25 cellular contexts compared by ENCODE assay signal in genomic region chr2:88654714-88655113, GRCh38. TPM values are rescaled to one million over a fixed set of nuclear protein-coding genes. Genes with fewer than 3 reads are reported as not detected.
DNase-seq lines count a peak whose midpoint lies in the region; ATAC-seq, FAIRE-seq and TF ChIP-seq lines count a peak whose summit lies in the region.
"Had no signal": no experiment of that assay in that cellular context is flagged by ENCODE, and none has a peak within 500 bp of the region (broad histone marks: within the 10 kb centered on the region; RNA-seq: fewer than 3 reads in every experiment).

No MANE protein-coding gene starts in this region.

- H3K27me3 Mint-ChIP-seq in glutamatergic neuron (ENCODE audit: unreplicated experiment): no peaks in the 10 kb centered on the region
- H3K27me3 Mint-ChIP-seq in T-helper 17 cell: peaks cover 10% of the 10 kb centered on the region
- H3K27me3 Mint-ChIP-seq: activated naive CD8-positive, alpha-beta T cell; CD4-positive, alpha-beta memory T cell had no signal

- H3K4me3 Mint-ChIP-seq in glutamatergic neuron (ENCODE audit: unreplicated experiment): no peak overlapping the region
- H3K4me3 Mint-ChIP-seq in T-helper 17 cell: no peak overlapping the region
- H3K4me3 Mint-ChIP-seq: activated CD4-positive, alpha-beta T cell treated with anti-CD3 and anti-CD28 coated beads for 36 hours; activated naive CD8-positive, alpha-beta T cell; CD4-positive, alpha-beta memory T cell; GM23338 had no signal

- H3K4me3 ChIP-seq in MG63: no peak overlapping the region
- no peak overlapping the region for H3K4me3 ChIP-seq in bronchial epithelial cell (ENCODE audit: low read depth, low read length)
- H3K4me3 ChIP-seq: GM23338, heart left ventricle, skin epidermis, tibial artery had no signal

- H3K36me3 ChIP-seq in MG63: no peaks in the 10 kb centered on the region
- H3K36me3 ChIP-seq in bronchial epithelial cell (ENCODE audit: control insufficient read depth, insufficient read depth, low read length): no peaks in the 10 kb centered on the region
- H3K36me3 ChIP-seq: heart left ventricle, tibial artery had no signal

- FAIRE-seq in bronchial epithelial cell (lab: Jason Lieb, UNC): no peak
- FAIRE-seq: GM12891, GM19239, TTC549 had no signal

- no peaks in the 10 kb centered on the region for H3K27me3 ChIP-seq in MG63
- no peaks in the 10 kb centered on the region for H3K27me3 ChIP-seq in bronchial epithelial cell (ENCODE audit: control insufficient read depth, insufficient read depth, low read length)
- H3K27me3 ChIP-seq: heart left ventricle, tibial artery had no signal

- DNase-seq in EL: peak; percentile 76
- peak; percentile 20 for DNase-seq in MG63
- DNase-seq in bronchial epithelial cell (ENCODE audit: low read depth): peak; percentile 67
- DNase-seq in glutamatergic neuron: no peak
- no peak for DNase-seq in retina
- no peak for DNase-seq in activated T-cell treated with anti-CD3 and anti-CD28 coated beads, Interleukin-2, amount 50 U/mL, for 1 hour
- no peak for DNase-seq in T-helper 17 cell
- no peak for DNase-seq in hippocampal formation (lab: John Stamatoyannopoulos, UW)
- DNase-seq: activated CD4-positive, alpha-beta T cell treated with anti-CD3 and anti-CD28 coated beads for 36 hours; CD4-positive, alpha-beta memory T cell; dermis blood vessel endothelial cell; heart left ventricle; left ventricle myocardium superior; NCI-H1417; NCI-H510A treated with DMSO at 0.1 percent for 48 hours; posterior cingulate gyrus; stimulated activated CD4-positive, alpha-beta T cell treated with anti-CD3 and anti-CD28 coated beads, Interleukin-2, amount 100 ng/mL, for 48 hours; stimulated activated naive CD8-positive, alpha-beta T cell treated with anti-CD3 and anti-CD28 coated beads, Interleukin-15, Interleukin-2, amounts not matched to agents 100 U/mL and 50 U/mL, for 24 hours; tibial artery had no signal

- H3K36me3 Mint-ChIP-seq in glutamatergic neuron (ENCODE audit: unreplicated experiment): no peaks in the 10 kb centered on the region
- H3K36me3 Mint-ChIP-seq in T-helper 17 cell (ENCODE audit: low read depth): no peaks in the 10 kb centered on the region
- H3K36me3 Mint-ChIP-seq: activated naive CD8-positive, alpha-beta T cell had no signal

- H3K27ac Mint-ChIP-seq in glutamatergic neuron (ENCODE audit: unreplicated experiment) (peak overlapping the region; percentile 7), T-helper 17 cell (no peak overlapping the region)
- H3K27ac Mint-ChIP-seq: activated CD4-positive, alpha-beta T cell treated with anti-CD3 and anti-CD28 coated beads for 36 hours; activated naive CD8-positive, alpha-beta T cell; CD4-positive, alpha-beta memory T cell; GM23338 had no signal

- TF ChIP-seq CTCF in bronchial epithelial cell (IDR thresholded peaks at IDR 0.05; ENCODE audit: insufficient read depth, low read length, severe bottlenecking): no peak
- no peak for TF ChIP-seq CTCF in glutamatergic neuron (IDR thresholded peaks at IDR 0.05; ENCODE audit: partially characterized antibody, unreplicated experiment)

- peaks cover 3% of the 10 kb centered on the region; the same call in 1 of the 2 replicates for H3K9me3 ChIP-seq in MG63
- no peaks in the 10 kb centered on the region for H3K9me3 ChIP-seq in T-helper 17 cell (ENCODE audit: control insufficient read depth, low read length, poor library complexity, severe bottlenecking)
- H3K9me3 ChIP-seq: heart left ventricle, tibial artery had no signal

- H3K4me1 Mint-ChIP-seq in glutamatergic neuron (ENCODE audit: low read depth, unreplicated experiment) (peaks cover 20% of the 10 kb centered on the region), T-helper 17 cell (peaks cover 3% of the 10 kb centered on the region)
- H3K4me1 Mint-ChIP-seq: activated CD4-positive, alpha-beta T cell treated with anti-CD3 and anti-CD28 coated beads for 36 hours had no signal

- ATAC-seq in T-helper 17 cell: no peak
- ATAC-seq: activated CD4-positive, alpha-beta T cell treated with anti-CD3 and anti-CD28 coated beads for 36 hours; GM23338; heart left ventricle; left ventricle myocardium superior; stimulated activated naive CD8-positive, alpha-beta T cell treated with anti-CD3 and anti-CD28 coated beads, Interleukin-15, Interleukin-2, amounts not matched to agents 100 U/mL and 50 U/mL, for 24 hours had no signal

- peaks cover 4% of the 10 kb centered on the region for H3K9me3 Mint-ChIP-seq in glutamatergic neuron (ENCODE audit: unreplicated experiment)
- H3K9me3 Mint-ChIP-seq: CD4-positive, alpha-beta memory T cell; GM23338 had no signal

RNA-seq across cellular contexts. Expression of gene EIF2AK3, which starts 27.4 kb away (rescaled TPM):
- 10.4 and 11.7 TPM in 2 replicates for total RNA-seq in MG63 (2014; rRNA removed; shearing (Covaris generic); ENCODE audit: low replicate concordance)
- total RNA-seq in bronchial epithelial cell (24.7 and 29.7 TPM in 2 replicates), glutamatergic neuron (ENCODE audit: unreplicated experiment) (129 TPM), T-helper 17 cell (10 to 100 TPM; 34.9 to 38.3 TPM)

RNA-seq across cellular contexts. Expression of gene RPIA, which starts 36.8 kb away (rescaled TPM):
- 9.5 and 15.8 TPM in 2 replicates for total RNA-seq in MG63 (2014; rRNA removed; shearing (Covaris generic); ENCODE audit: low replicate concordance)
- total RNA-seq in bronchial epithelial cell (6.3 and 6.4 TPM in 2 replicates), glutamatergic neuron (ENCODE audit: unreplicated experiment) (8.1 TPM), T-helper 17 cell (10 to 100 TPM; 15.8 to 26.4 TPM)

Comparison
In these comparisons a context has a peak if more than half of its experiments do, and no peak if none do; other contexts are left out.
1. DNase-seq: peak in EL (single experiment), MG63 (single experiment) and bronchial epithelial cell (single experiment); none in glutamatergic neuron (single experiment), retina (single experiment), activated T-cell treated with anti-CD3 and anti-CD28 coated beads, Interleukin-2, amount 50 U/mL, for 1 hour (single experiment), T-helper 17 cell (0 of 3) and hippocampal formation (0 of 2).